8 cellular contexts compared by ENCODE assay signal in the genomic region with DNA sequence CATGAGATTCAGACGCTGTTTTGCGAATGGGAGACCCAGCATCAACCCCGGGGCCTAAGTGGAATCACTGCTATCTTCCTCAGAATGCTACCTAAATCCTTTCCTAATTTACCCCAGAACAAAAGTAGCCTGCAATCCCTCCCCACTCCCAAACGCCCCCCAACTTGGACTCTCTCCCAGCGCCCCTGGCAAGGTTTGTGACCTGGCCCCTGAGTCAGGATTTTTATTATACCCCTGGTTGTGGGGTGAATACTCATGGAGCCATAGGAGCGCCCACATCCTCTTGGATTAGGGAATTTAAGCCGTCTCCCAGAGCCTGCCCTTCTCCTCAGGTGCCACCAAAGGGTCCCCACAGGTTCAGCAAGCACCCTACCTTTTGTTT. TPM values are rescaled to one million over a fixed set of nuclear protein-coding genes. Genes with fewer than 3 reads are reported as not detected.
DNase-seq lines count a peak whose midpoint lies in the region; ATAC-seq, FAIRE-seq and TF ChIP-seq lines count a peak whose summit lies in the region.

No MANE protein-coding gene starts in this region.

- H3K4me2 ChIP-seq in DND-41 (ENCODE audit: insufficient read depth, low read length) (peak overlapping the region; percentile 99), endothelial cell of umbilical vein (ENCODE audit: insufficient read depth, low read length) (peak overlapping the region; percentile 71)

- H3K79me2 ChIP-seq in DND-41 (ENCODE audit: insufficient read depth, low read length) (peaks cover 44% of the 10 kb centered on the region), endothelial cell of umbilical vein (ENCODE audit: control insufficient read depth, insufficient read depth, low read length) (peaks cover 4% of the 10 kb centered on the region)

- H2AFZ ChIP-seq in DND-41 (ENCODE audit: low read depth, low read length) (peak overlapping the region; percentile 79), endothelial cell of umbilical vein (ENCODE audit: low read depth, low read length) (peak overlapping the region; percentile 54)

- 2 to 6% (median 4%) methylated on average over 7 of the region's 7 CpGs for WGBS in ovary, 3 donors

- no peaks in the 10 kb centered on the region for H3K9me3 ChIP-seq in DND-41 (ENCODE audit: insufficient read depth, low read length, severe bottlenecking)
- no peaks in the 10 kb centered on the region for H3K9me3 ChIP-seq in Panc1 (ENCODE audit: control insufficient read depth, insufficient read depth, low read depth, low read length)
- no peaks in the 10 kb centered on the region for H3K9me3 ChIP-seq in endothelial cell of umbilical vein (replicated peaks; ENCODE audit: control insufficient read depth, insufficient read depth, low read length)
- H3K9me3 ChIP-seq in ovary = no peaks in the 10 kb centered on the region

- POLR2A ChIA-PET in Panc1 (lab: Charles Lee) = no interaction called here
- POLR2A ChIA-PET in endothelial cell of umbilical vein (lab: Charles Lee) = no interaction called here

- FAIRE-seq in endothelial cell of umbilical vein (lab: Jason Lieb, UNC) = no peak

- H3K27ac ChIP-seq in DND-41 (ENCODE audit: low read length) (peak overlapping the region; percentile 93), Panc1 (ENCODE audit: low read length) (peak overlapping the region; percentile 93), endothelial cell of umbilical vein (ENCODE audit: insufficient read depth, low read depth, low read length) (peak overlapping the region; percentile 27), ovary (peak overlapping the region in 1 of 2 donors; percentile 15)

- H4K20me1 ChIP-seq in DND-41 (ENCODE audit: insufficient read depth, low read length) = no peaks in the 10 kb centered on the region
- H4K20me1 ChIP-seq in endothelial cell of umbilical vein (replicated peaks; ENCODE audit: control insufficient read depth, extremely low read depth, insufficient read depth, low read length) = no peaks in the 10 kb centered on the region

- peaks cover 20% of the 10 kb centered on the region for H3K36me3 ChIP-seq in DND-41 (ENCODE audit: insufficient read depth, low read length)
- H3K36me3 ChIP-seq in Panc1 (ENCODE audit: control insufficient read depth, insufficient read depth, low read length) = peaks cover 3% of the 10 kb centered on the region; the same call in 1 of the 2 replicates
- H3K36me3 ChIP-seq in endothelial cell of umbilical vein (ENCODE audit: control insufficient read depth in 2 of 2, extremely low read depth in 1 of 2, insufficient read depth in 2 of 2, low read length in 2 of 2) = peaks cover 0 to 7% of the 10 kb centered on the region in 2 experiments
- H3K36me3 ChIP-seq in ovary = no peaks in the 10 kb centered on the region

- BruUV-seq in Panc1 (replicated peaks; lab: Mats Ljungman, UMichigan) (TSS peak; percentile 80), endothelial cell of umbilical vein (replicated peaks; lab: Mats Ljungman, UMichigan) (TSS peak; percentile 67)

- in situ Hi-C loops in Panc1 (cut with HindIII; ENCODE audit: low pct_unique_long_range_greater_than_20kb, low sequenced_read_pairs) = no loop called here

- no peak for TF ChIP-seq EP300 in ovary (IDR thresholded peaks at IDR 0.05)

- TF ChIP-seq CTCF in DND-41 (IDR thresholded peaks at IDR 0.05; ENCODE audit: borderline replicate concordance, extremely low read depth, low read length, poor library complexity, severe bottlenecking) = no peak
- no peak for TF ChIP-seq CTCF in Panc1 (IDR thresholded peaks at IDR 0.05)
- no peak for TF ChIP-seq CTCF in endothelial cell of umbilical vein (IDR thresholded peaks at IDR 0.05; ENCODE audit: extremely low read depth in 1 of 2, insufficient read depth in 1 of 2, low read depth in 1 of 2, low read length in 2 of 2)
- no peak for TF ChIP-seq CTCF in ovary (IDR thresholded peaks at IDR 0.05)

- ATAC-seq in DND-41 (ENCODE audit: insufficient read depth, low read depth) (no peak; the same call in 1 of the 3 replicates), Panc1 (no peak), HG03565 (IDR thresholded peaks at IDR 0.05; ENCODE audit: unreplicated experiment) (no peak)

- dilution Hi-C loops in endothelial cell of umbilical vein (cut with MboI; ENCODE audit: extremely low pct_ligation_motif_present, low sequenced_read_pairs) = no loop called here

- H3K9ac ChIP-seq in DND-41 (ENCODE audit: low read depth, low read length) (peak overlapping the region; percentile 89), endothelial cell of umbilical vein (replicated peaks; ENCODE audit: extremely low read depth, insufficient read depth, low read length) (peak overlapping the region; percentile 76)

- H3K27me3 ChIP-seq in DND-41 (ENCODE audit: insufficient read depth, low read length, poor library complexity) (no peaks in the 10 kb centered on the region), Panc1 (ENCODE audit: control insufficient read depth, insufficient read depth, low read length) (no peaks in the 10 kb centered on the region), endothelial cell of umbilical vein (ENCODE audit: control insufficient read depth in 2 of 2, insufficient read depth in 2 of 2, low read length in 2 of 2) (no peaks in the 10 kb centered on the region), ovary (no peaks in the 10 kb centered on the region)

- no peaks in the 10 kb centered on the region for H3K9me1 ChIP-seq in endothelial cell of umbilical vein (replicated peaks; ENCODE audit: control insufficient read depth, extremely low read depth, insufficient read depth, low read length)

- H3K4me3 ChIP-seq in DND-41 (ENCODE audit: low read depth in 1 of 2, low read length in 2 of 2) (peak overlapping the region; percentile 82 to 97), Panc1 (ENCODE audit: low read depth in 2 of 2, low read length in 2 of 2) (peak overlapping the region; percentile 66), endothelial cell of umbilical vein (replicated peaks in 1 of 3; ENCODE audit: insufficient read depth in 1 of 3, low read depth in 1 of 3, low read length in 3 of 3) (peak overlapping the region; percentile 60 to 78 (median 71)), ovary (peak overlapping the region; percentile 54)

- DNase-seq in DND-41 (no peak), Panc1 (ENCODE audit: low read depth, low spot score) (no peak), endothelial cell of umbilical vein (ENCODE audit: low read depth, low spot score) (no peak), ovary (peak in 1 of 5 donors; percentile 62), HuH-7 (ENCODE audit: low spot score) (no peak), erythroblast (lab: John Stamatoyannopoulos, UW) (no peak), NCI-H2227 (lab: John Stamatoyannopoulos, UW; ENCODE audit: unreplicated experiment) (no peak)

- TF ChIP-seq POLR2A in endothelial cell of umbilical vein (IDR thresholded peaks at IDR 0.05; ENCODE audit: low read depth, low read length) (no peak), ovary (IDR thresholded peaks at IDR 0.05) (no peak), erythroblast (IDR thresholded peaks at IDR 0.05; ENCODE audit: low read length) (no peak)

- intact Hi-C loops in Panc1 (cut with micrococcal nuclease; ENCODE audit: unreplicated experiment) (no loop called here), endothelial cell of umbilical vein (cut with micrococcal nuclease) (loop anchor here (1.0 kb wide), 1 partner anchor 24 kb away; a partner anchor contains a TSS), ovary (cut with DNase I) (no loop called here)

- H3K4me1 ChIP-seq in DND-41 (ENCODE audit: insufficient read depth, low read length) = peaks cover 52% of the 10 kb centered on the region
- peaks cover 28% of the 10 kb centered on the region for H3K4me1 ChIP-seq in Panc1 (ENCODE audit: control insufficient read depth, insufficient read depth, low read length)
- peaks cover 20% of the 10 kb centered on the region for H3K4me1 ChIP-seq in endothelial cell of umbilical vein (ENCODE audit: control insufficient read depth, extremely low read depth, insufficient read depth, low read length)
- H3K4me1 ChIP-seq in ovary (ENCODE audit: insufficient read depth) = peaks cover 10% of the 10 kb centered on the region

- CTCF ChIA-PET in Panc1 (lab: Charles Lee) (no interaction called here), endothelial cell of umbilical vein (lab: Charles Lee) (no interaction called here)

RNA-seq across cellular contexts. Expression of a gene that starts 0.4 kb away (rescaled TPM):
- total RNA-seq in Panc1 (2021; ENCODE audit: unreplicated experiment) (66.5 TPM), endothelial cell of umbilical vein (135 and 137 TPM in 2 replicates), ovary (10 to 100 TPM; 65.9 to 99.2 (median 73.4) TPM)
- 236 TPM for polyA plus RNA-seq in Panc1 (2012; ENCODE audit: insufficient read length)
- polyA plus RNA-seq in endothelial cell of umbilical vein (130 and 185 TPM in 2 replicates), ovary (10 to 100 TPM; 32.8 to 77.3 TPM)
- 126 and 160 TPM in 2 replicates for polyA plus RNA-seq in endothelial cell of umbilical vein (2011; cell fraction: cytosol; rRNA removed)
- 61.3 and 80.4 TPM in 2 replicates for polyA plus RNA-seq in endothelial cell of umbilical vein (2011; cell fraction: nucleus; rRNA removed)
- polyA plus RNA-seq in endothelial cell of umbilical vein (2012) = 94.9 and 153 TPM in 2 replicates
- polyA minus RNA-seq in endothelial cell of umbilical vein = 46.8 and 54.7 TPM in 2 replicates
- polyA minus RNA-seq in endothelial cell of umbilical vein (2011; cell fraction: cytosol; rRNA and poly(A)+ RNA removed) = 28.4 TPM
- polyA minus RNA-seq in endothelial cell of umbilical vein (2011; cell fraction: nucleus; rRNA and poly(A)+ RNA removed) = 11.9 and 12.2 TPM in 2 replicates

RNA-seq across cellular contexts. Expression of a gene that starts 5.4 kb away (rescaled TPM):
- total RNA-seq in Panc1 (2021; ENCODE audit: unreplicated experiment) (1,024 TPM), endothelial cell of umbilical vein (2,364 and 2,543 TPM in 2 replicates), ovary (1,000 to 10,000 TPM in 5 of 7 donors, 100 to 1,000 TPM in 2; 782 to 1,485 (median 1,329) TPM)
- polyA plus RNA-seq in Panc1 (2012; ENCODE audit: insufficient read length) = 1,487 TPM
- polyA plus RNA-seq in endothelial cell of umbilical vein (6,581 and 8,470 TPM in 2 replicates), ovary (1,000 to 10,000 TPM; 1,579 to 3,375 TPM)
- polyA plus RNA-seq in endothelial cell of umbilical vein (2011; cell fraction: cytosol; rRNA removed) = 8,079 and 10,456 TPM in 2 replicates
- 3,910 and 4,229 TPM in 2 replicates for polyA plus RNA-seq in endothelial cell of umbilical vein (2011; cell fraction: nucleus; rRNA removed)
- polyA plus RNA-seq in endothelial cell of umbilical vein (2012) = 3,697 and 4,342 TPM in 2 replicates
- polyA minus RNA-seq in endothelial cell of umbilical vein = 1,454 and 1,687 TPM in 2 replicates
- polyA minus RNA-seq in endothelial cell of umbilical vein (2011; cell fraction: cytosol; rRNA and poly(A)+ RNA removed) = 254 TPM
- 383 and 457 TPM in 2 replicates for polyA minus RNA-seq in endothelial cell of umbilical vein (2011; cell fraction: nucleus; rRNA and poly(A)+ RNA removed)

RNA-seq across cellular contexts. Expression of a gene that starts 24.7 kb away (rescaled TPM):
- total RNA-seq in Panc1 (2021; ENCODE audit: unreplicated experiment) = 152 TPM
- polyA plus RNA-seq in Panc1 (2012; ENCODE audit: insufficient read length) = 100 TPM
- 133 and 161 TPM in 2 replicates for total RNA-seq in endothelial cell of umbilical vein
- polyA plus RNA-seq in endothelial cell of umbilical vein = 233 and 234 TPM in 2 replicates
- 159 and 161 TPM in 2 replicates for polyA plus RNA-seq in endothelial cell of umbilical vein (2011; cell fraction: cytosol; rRNA removed)
- polyA plus RNA-seq in endothelial cell of umbilical vein (2011; cell fraction: nucleus; rRNA removed) = 247 and 260 TPM in 2 replicates
- polyA plus RNA-seq in endothelial cell of umbilical vein (2012) = 106 and 110 TPM in 2 replicates
- 309 and 339 TPM in 2 replicates for polyA minus RNA-seq in endothelial cell of umbilical vein
- polyA minus RNA-seq in endothelial cell of umbilical vein (2011; cell fraction: cytosol; rRNA and poly(A)+ RNA removed) = 102 TPM
- polyA minus RNA-seq in endothelial cell of umbilical vein (2011; cell fraction: nucleus; rRNA and poly(A)+ RNA removed) = 90.2 and 91.4 TPM in 2 replicates
- 100 to 1,000 TPM in 3 of 7 donors, 10 to 100 TPM in 4; 80.3 to 139 (median 97.3) TPM for total RNA-seq in ovary
- 100 to 1,000 TPM in 1 of 2 donors, 10 to 100 TPM in 1; 62.3 to 102 TPM for polyA plus RNA-seq in ovary

RNA-seq across cellular contexts. Expression of a gene that starts 34.7 kb away (rescaled TPM):
- total RNA-seq in Panc1 (2021; ENCODE audit: unreplicated experiment) (6.0 TPM), endothelial cell of umbilical vein (8.7 and 10.1 TPM in 2 replicates), ovary (10 to 100 TPM in 4 of 7 donors, 1 to 10 TPM in 3; 1.8 to 14.7 (median 10.7) TPM)
- polyA plus RNA-seq in Panc1 (2012; ENCODE audit: insufficient read length) = 5.0 TPM
- polyA plus RNA-seq in endothelial cell of umbilical vein (2.6 and 3.0 TPM in 2 replicates), ovary (1 to 10 TPM; 4.4 to 5.2 TPM)
- 1.3 and 1.5 TPM in 2 replicates for polyA plus RNA-seq in endothelial cell of umbilical vein (2011; cell fraction: cytosol; rRNA removed)
- 5.0 and 6.5 TPM in 2 replicates for polyA plus RNA-seq in endothelial cell of umbilical vein (2011; cell fraction: nucleus; rRNA removed)
- 3.1 and 3.8 TPM in 2 replicates for polyA plus RNA-seq in endothelial cell of umbilical vein (2012)
- polyA minus RNA-seq in endothelial cell of umbilical vein = 12.2 and 15.4 TPM in 2 replicates
- 3.3 TPM for polyA minus RNA-seq in endothelial cell of umbilical vein (2011; cell fraction: cytosol; rRNA and poly(A)+ RNA removed)
- polyA minus RNA-seq in endothelial cell of umbilical vein (2011; cell fraction: nucleus; rRNA and poly(A)+ RNA removed) = 13.9 and 21.3 TPM in 2 replicates

RNA-seq across cellular contexts. Expression of a gene that starts 36.3 kb away (rescaled TPM):
- total RNA-seq in Panc1 (2021; ENCODE audit: unreplicated experiment) = 2,264 TPM
- 5,429 TPM for polyA plus RNA-seq in Panc1 (2012; ENCODE audit: insufficient read length)
- total RNA-seq in endothelial cell of umbilical vein = 3,212 and 3,428 TPM in 2 replicates
- polyA plus RNA-seq in endothelial cell of umbilical vein = 9,033 and 9,990 TPM in 2 replicates
- polyA plus RNA-seq in endothelial cell of umbilical vein (2011; cell fraction: cytosol; rRNA removed) = 14,118 and 16,245 TPM in 2 replicates
- 3,801 and 4,276 TPM in 2 replicates for polyA plus RNA-seq in endothelial cell of umbilical vein (2011; cell fraction: nucleus; rRNA removed)
- polyA plus RNA-seq in endothelial cell of umbilical vein (2012) = 9,351 and 9,763 TPM in 2 replicates
- 1,710 and 2,069 TPM in 2 replicates for polyA minus RNA-seq in endothelial cell of umbilical vein
- 1,085 TPM for polyA minus RNA-seq in endothelial cell of umbilical vein (2011; cell fraction: cytosol; rRNA and poly(A)+ RNA removed)
- 238 and 301 TPM in 2 replicates for polyA minus RNA-seq in endothelial cell of umbilical vein (2011; cell fraction: nucleus; rRNA and poly(A)+ RNA removed)
- total RNA-seq in ovary = 1,000 to 10,000 TPM; 6,021 to 8,245 (median 6,510) TPM
- polyA plus RNA-seq in ovary = over 10,000 TPM; 11,306 to 11,451 TPM
